ENCODE assay signal across 33 cellular contexts in the genomic region with DNA sequence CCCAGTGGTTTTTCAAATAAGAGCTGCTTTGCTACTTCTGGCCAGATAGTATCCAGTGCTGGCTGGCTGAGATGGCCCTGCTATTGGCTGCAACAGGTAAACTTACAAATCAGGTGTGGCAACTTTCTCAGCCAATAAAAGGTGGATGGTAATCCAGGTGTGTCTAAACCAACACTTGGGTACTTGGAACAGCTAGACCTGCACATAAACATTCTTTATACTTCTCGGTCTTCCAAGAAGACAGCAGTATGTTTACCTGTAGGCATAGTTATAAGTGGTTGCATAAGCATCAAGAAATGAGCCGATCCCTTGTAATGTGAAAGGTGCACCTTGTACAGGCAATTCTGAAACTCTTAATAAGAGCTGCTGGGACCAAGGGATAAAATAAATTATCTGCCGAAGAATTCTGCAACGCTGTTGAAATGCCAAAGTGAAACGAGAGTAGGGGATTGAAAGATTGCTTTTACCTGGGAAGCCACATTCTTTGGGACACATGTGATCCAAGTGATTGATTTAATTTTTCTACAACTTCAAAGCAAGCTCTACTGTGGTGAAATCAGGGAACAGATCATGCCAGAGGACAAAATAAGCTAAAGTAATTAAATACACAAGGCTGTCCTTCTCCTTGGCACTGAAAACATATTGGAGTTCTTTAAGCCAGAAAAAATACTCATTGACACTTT. TPM values are rescaled to one million over a fixed set of nuclear protein-coding genes. Genes with fewer than 3 reads are reported as not detected.
A peak's percentile ranks its signal among the peaks of the same experiment; 100 is the strongest.
DNase-seq lines count a peak whose midpoint lies in the region; ATAC-seq and TF ChIP-seq lines count a peak whose summit lies in the region.
"Had no signal": no experiment of that assay in that cellular context is flagged by ENCODE, and none has a peak within 500 bp of the region (broad histone marks: within the 10 kb centered on the region; RNA-seq: fewer than 3 reads in every experiment).

TSS of gene CLDN8 (minus strand) at position 57 of the 683 bp plus-strand sequence. CDS start 172 bp downstream, outside the sequence.

- 47% methylated on average over 5 of the region's 5 CpGs for WGBS in suprapubic skin

- TF ChIP-seq POLR2A in suprapubic skin (IDR thresholded peaks at IDR 0.05): no peak

- no peaks in the 10 kb centered on the region for H3K9me3 ChIP-seq in lower lobe of right lung
- H3K9me3 ChIP-seq in suprapubic skin: no peaks in the 10 kb centered on the region
- H3K9me3 ChIP-seq: SK-N-SH, stomach, tibial nerve had no signal

- H3K4me1 ChIP-seq in lower lobe of right lung: no peaks in the 10 kb centered on the region
- peaks cover 3% of the 10 kb centered on the region for H3K4me1 ChIP-seq in suprapubic skin
- H3K4me1 ChIP-seq: stomach, tibial nerve had no signal

- H3K27me3 ChIP-seq in lower lobe of right lung (ENCODE audit: low read depth) (no peaks in the 10 kb centered on the region), suprapubic skin (no peaks in the 10 kb centered on the region)
- H3K27me3 ChIP-seq: stomach, tibial nerve had no signal

- TF ChIP-seq CTCF in LNCaP clone FGC (IDR thresholded peaks at IDR 0.05; ENCODE audit: control insufficient read depth, extremely low read depth, insufficient read depth): no peak
- no peak for TF ChIP-seq CTCF in lower lobe of right lung (IDR thresholded peaks at IDR 0.05)
- TF ChIP-seq CTCF in suprapubic skin (IDR thresholded peaks at IDR 0.05): no peak

- intact Hi-C loops in lower lobe of right lung (cut with DNase I): no loop called here

- H3K4me3 ChIP-seq in LNCaP clone FGC (ENCODE audit: low read depth, low read length) (peak within 1 kb of the TSS; percentile 29), lower lobe of right lung (no peak within 1 kb of the TSS), suprapubic skin (peak within 1 kb of the TSS; percentile 39)
- H3K4me3 ChIP-seq: skin epidermis, stomach, tibial nerve had no signal

- H3K27ac ChIP-seq in epithelial cell of prostate: no peak within 1 kb of the TSS
- no peak within 1 kb of the TSS for H3K27ac ChIP-seq in lower lobe of right lung
- peak within 1 kb of the TSS; percentile 69 for H3K27ac ChIP-seq in suprapubic skin
- H3K27ac ChIP-seq: stomach, tibial nerve had no signal

- TF ChIP-seq EP300 in suprapubic skin (IDR thresholded peaks at IDR 0.05): no peak

- H3K36me3 ChIP-seq in lower lobe of right lung (no peaks in the 10 kb centered on the region), suprapubic skin (no peaks in the 10 kb centered on the region)
- H3K36me3 ChIP-seq: stomach, tibial nerve had no signal

- DNase-seq in LNCaP clone FGC (ENCODE audit: low read depth): peak; percentile 100
- peak; percentile 41 for DNase-seq in epithelial cell of prostate (ENCODE audit: low read depth, low spot score)
- DNase-seq in lower lobe of right lung: peak; percentile 50
- DNase-seq in suprapubic skin (ENCODE audit: low spot score in 2 of 2): no peak
- DNase-seq in stimulated activated CD4-positive, alpha-beta T cell treated with anti-CD3 and anti-CD28 coated beads, Interleukin-12 subunit alpha, Interleukin-12 subunit beta, amount 100 ng/mL, for 4 hours: no peak
- no peak for DNase-seq in KG1 (lab: John Stamatoyannopoulos, UW)
- no peak for DNase-seq in activated naive CD4-positive, alpha-beta T cell treated with anti-CD3 and anti-CD28 coated beads, Interleukin-2, amount 50 U/mL, for 16 hours
- DNase-seq: ACHN; activated CD4-positive, alpha-beta T cell treated with anti-CD3 and anti-CD28 coated beads for 4 hours; activated gamma-delta T cell; activated naive CD8-positive, alpha-beta T cell treated with anti-CD3 and anti-CD28 coated beads, Interleukin-2, amount 50 U/mL, for 24 hours; activated T-cell treated with anti-CD3 and anti-CD28 coated beads, Interleukin-2, amount 50 U/mL, for 1 hour; DMS79 treated with DMSO at 0.1 percent for 48 hours; GF-D8; H7; Kasumi-1; mesendoderm; naive thymus-derived CD4-positive, alpha-beta T cell; NCI-H1092; NCI-H2029 treated with DMSO at 0.1 percent for 48 hours; NCI-H345; NCI-H774; occipital lobe; RPMI8226; SK-N-SH; stomach; T-helper 17 cell had no signal

- ATAC-seq in lower lobe of right lung (peak; percentile 61 to 78), HG02840 (IDR thresholded peaks at IDR 0.05; ENCODE audit: low FRiP score, unreplicated experiment) (no peak)
- ATAC-seq: activated naive CD8-positive, alpha-beta T cell treated with anti-CD3 and anti-CD28 coated beads, Interleukin-2, amount 50 U/mL, for 24 hours; HepG2; naive thymus-derived CD4-positive, alpha-beta T cell; T-helper 17 cell had no signal

RNA-seq across cellular contexts. Expression of gene CLDN8, which starts in this region (rescaled TPM):
- 2.9 TPM for total RNA-seq in lower lobe of right lung
- 10 to 100 TPM; 16.5 to 35.9 (median 19.7) TPM for total RNA-seq in suprapubic skin
- total RNA-seq: activated CD8-positive, alpha-beta memory T cell treated with anti-CD3 and anti-CD28 coated beads for 36 hours; H7; HepG2; kidney epithelial cell; naive thymus-derived CD4-positive, alpha-beta T cell; occipital lobe; T-helper 17 cell; tibial nerve had no signal

Comparison
In these comparisons a context has a peak if more than half of its experiments do, and no peak if none do; other contexts are left out.
1. DNase-seq: peak in LNCaP clone FGC (single experiment), epithelial cell of prostate (single experiment) and lower lobe of right lung (single experiment); none in suprapubic skin (0 of 2), stimulated activated CD4-positive, alpha-beta T cell treated with anti-CD3 and anti-CD28 coated beads, Interleukin-12 subunit alpha, Interleukin-12 subunit beta, amount 100 ng/mL, for 4 hours (single experiment), KG1 (single experiment) and activated naive CD4-positive, alpha-beta T cell treated with anti-CD3 and anti-CD28 coated beads, Interleukin-2, amount 50 U/mL, for 16 hours (single experiment).